In genomic region chr2:33321236-33321731, GRCh38 we compare ENCODE assay signal across 9 cellular contexts.
DNase-seq lines count a peak whose midpoint lies in the region; ATAC-seq and TF ChIP-seq lines count a peak whose summit lies in the region.
"Had no signal": no experiment of that assay in that cellular context is flagged by ENCODE, and none has a peak within 500 bp of the region (broad histone marks: within the 10 kb centered on the region; RNA-seq: fewer than 3 reads in every experiment).

No MANE protein-coding gene starts in this region.

- H3K9ac ChIP-seq in adipocyte (ENCODE audit: low read length): no peak overlapping the region

- H3K36me3 Mint-ChIP-seq in endothelial cell (ENCODE audit: low read depth, unreplicated experiment): peaks cover 30% of the 10 kb centered on the region

- H3K27me3 Mint-ChIP-seq in endothelial cell (ENCODE audit: unreplicated experiment): peaks cover 6% of the 10 kb centered on the region

- no peak overlapping the region for H3K27ac ChIP-seq in suprapubic skin

- H3K27ac Mint-ChIP-seq in endothelial cell (ENCODE audit: unreplicated experiment): no peak overlapping the region

- no peak overlapping the region for H3K4me3 Mint-ChIP-seq in endothelial cell (ENCODE audit: unreplicated experiment)

- TF ChIP-seq CTCF in suprapubic skin (IDR thresholded peaks at IDR 0.05) (no peak), endothelial cell (IDR thresholded peaks at IDR 0.05; ENCODE audit: unreplicated experiment) (no peak)

- WGBS in suprapubic skin: 66% methylated on average over 7 of the region's 7 CpGs

- peak overlapping the region; percentile 3 for H3K4me3 ChIP-seq in adipocyte (ENCODE audit: low read length)
- no peak overlapping the region for H3K4me3 ChIP-seq in suprapubic skin
- H3K4me3 ChIP-seq: K562 had no signal

- H3K9me3 ChIP-seq in adipocyte (ENCODE audit: control insufficient read depth, low read length) (no peaks in the 10 kb centered on the region), suprapubic skin (no peaks in the 10 kb centered on the region)

- TF ChIP-seq POLR2A in suprapubic skin (IDR thresholded peaks at IDR 0.05): no peak

- peaks cover 4% of the 10 kb centered on the region for H3K9me3 Mint-ChIP-seq in endothelial cell (ENCODE audit: unreplicated experiment)

- H3K4me1 ChIP-seq in adipocyte (ENCODE audit: control insufficient read depth, insufficient read depth, low read length): peaks cover 31% of the 10 kb centered on the region
- H3K4me1 ChIP-seq in suprapubic skin: peaks cover 19% of the 10 kb centered on the region

- ATAC-seq in GM18868 (IDR thresholded peaks at IDR 0.05; ENCODE audit: unreplicated experiment) (peak; percentile 66), HG03045 (IDR thresholded peaks at IDR 0.05; ENCODE audit: unreplicated experiment) (peak; percentile 64), GM18858 (IDR thresholded peaks at IDR 0.05; ENCODE audit: unreplicated experiment) (no peak)
- ATAC-seq: K562 had no signal

- H3K27me3 ChIP-seq in adipocyte (replicated peaks; ENCODE audit: control insufficient read depth, insufficient read depth, low read length) (no peaks in the 10 kb centered on the region), suprapubic skin (no peaks in the 10 kb centered on the region)

- peaks cover 30% of the 10 kb centered on the region for H3K4me1 Mint-ChIP-seq in endothelial cell (ENCODE audit: unreplicated experiment)

- no peak for TF ChIP-seq EP300 in suprapubic skin (IDR thresholded peaks at IDR 0.05)

- no peaks in the 10 kb centered on the region for H3K36me3 ChIP-seq in adipocyte (ENCODE audit: control insufficient read depth, insufficient read depth, low read length, severe bottlenecking)
- no peaks in the 10 kb centered on the region for H3K36me3 ChIP-seq in suprapubic skin

- peak; percentile 85 for DNase-seq in adipocyte (ENCODE audit: low read depth)
- DNase-seq in stimulated activated CD4-positive, alpha-beta T cell treated with anti-CD3 and anti-CD28 coated beads, Interleukin-4, amount 100 ng/mL, for 1 hour: peak; percentile 6
- DNase-seq in suprapubic skin (ENCODE audit: low spot score in 2 of 2): no peak
- no peak for DNase-seq in endothelial cell (ENCODE audit: low spot score)
- DNase-seq in NCI-H146 (lab: John Stamatoyannopoulos, UW): no peak

Comparison
In these comparisons a context has a peak if more than half of its experiments do, and no peak if none do; other contexts are left out.
1. DNase-seq: peak in adipocyte (single experiment) and stimulated activated CD4-positive, alpha-beta T cell treated with anti-CD3 and anti-CD28 coated beads, Interleukin-4, amount 100 ng/mL, for 1 hour (single experiment); none in suprapubic skin (0 of 2), endothelial cell (single experiment) and NCI-H146 (single experiment).